ENCODE assay signal across 8 cellular contexts in the genomic region with DNA sequence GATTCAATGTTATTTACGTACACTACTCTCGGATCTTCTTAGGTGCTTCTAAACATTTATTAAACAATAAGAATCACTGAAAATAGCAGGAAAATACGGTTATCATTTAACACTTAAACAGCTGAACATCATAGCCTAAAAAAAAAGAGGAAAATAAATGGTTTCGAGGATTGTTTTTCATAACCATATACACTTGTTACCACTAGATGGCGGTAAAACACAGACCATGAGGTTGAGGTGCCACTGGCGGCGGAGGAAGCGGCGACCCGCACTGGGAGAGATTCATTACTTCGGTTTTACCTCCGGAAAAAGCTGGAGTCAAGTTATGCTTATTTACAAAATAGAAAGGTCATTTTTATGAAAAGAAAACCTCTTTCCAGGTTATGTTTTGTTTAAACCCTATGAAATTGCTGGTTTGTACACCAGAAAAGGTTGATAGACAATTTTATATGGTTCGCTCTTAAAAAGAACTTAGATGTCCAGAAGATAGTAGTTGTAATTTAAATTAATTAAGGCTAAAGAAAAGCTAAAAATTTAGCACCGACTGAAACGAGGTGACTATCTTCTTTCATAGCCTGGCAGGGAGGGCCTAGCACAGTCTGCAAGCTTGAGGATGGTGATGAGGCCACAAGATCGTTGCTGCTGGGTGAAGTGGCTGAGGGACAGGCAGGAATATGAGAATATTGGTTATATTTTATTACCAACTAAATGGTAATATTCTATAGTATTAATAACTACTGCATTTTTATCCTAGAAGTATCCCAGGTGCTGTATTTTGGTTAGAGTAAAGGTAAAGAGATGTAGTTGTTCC.
DNase-seq lines count a peak whose midpoint lies in the region; ATAC-seq and TF ChIP-seq lines count a peak whose summit lies in the region.

No MANE protein-coding gene starts in this region.

- no peak overlapping the region for H3K27ac ChIP-seq in SK-N-MC
- peak overlapping the region in 1 of 2 donors; percentile 45 for H3K27ac ChIP-seq in tibial artery

- H3K36me3 Mint-ChIP-seq in activated naive CD4-positive, alpha-beta T cell treated with anti-CD3 and anti-CD28 coated beads, Interleukin-2, amount 10 ng/mL, durations not matched to agents 7 days and 5 days, result no peaks in the 10 kb centered on the region
- H3K36me3 Mint-ChIP-seq in osteocyte (ENCODE audit: unreplicated experiment), result peaks cover 2% of the 10 kb centered on the region

- intact Hi-C loops in tibial artery (cut with DNase I; ENCODE audit: low total_unique reads), result loop anchor here (5.0 kb wide), 2 partner anchors 179 to 194 kb away; no protein-coding TSS in a partner anchor

- H3K4me3 ChIP-seq in LNCaP clone FGC (ENCODE audit: low read depth, low read length), result no peak overlapping the region
- peak overlapping the region; percentile 59 for H3K4me3 ChIP-seq in SK-N-MC
- H3K4me3 ChIP-seq in tibial artery, result peak overlapping the region; percentile 34 to 37

- H3K9me3 Mint-ChIP-seq in activated naive CD4-positive, alpha-beta T cell treated with anti-CD3 and anti-CD28 coated beads, Interleukin-2, amount 10 ng/mL, durations not matched to agents 7 days and 5 days, result no peaks in the 10 kb centered on the region
- H3K9me3 Mint-ChIP-seq in osteocyte (ENCODE audit: unreplicated experiment), result no peaks in the 10 kb centered on the region

- peak; percentile 71 for TF ChIP-seq CTCF in LNCaP clone FGC (IDR thresholded peaks at IDR 0.05; ENCODE audit: control insufficient read depth, extremely low read depth, insufficient read depth)
- TF ChIP-seq CTCF in osteocyte (IDR thresholded peaks at IDR 0.05), result peak; percentile 84
- peak; percentile 69 to 84 for TF ChIP-seq CTCF in tibial artery (IDR thresholded peaks at IDR 0.05)

- DNase-seq in COR-L47 (lab: John Stamatoyannopoulos, UW) (peak; percentile 70), LNCaP clone FGC (ENCODE audit: low read depth) (peak; percentile 38), SK-N-MC (ENCODE audit: low read depth, low spot score) (peak; percentile 62), globus pallidus (ENCODE audit: low spot score) (peak; percentile 63), osteocyte (ENCODE audit: extremely low spot score, unreplicated experiment) (peak; percentile 85), tibial artery (peak; percentile 65 to 78)
- DNase-seq in activated naive CD4-positive, alpha-beta T cell treated with anti-CD3 and anti-CD28 coated beads, Interleukin-2, amount 10 ng/mL, durations not matched to agents 7 days and 5 days, result peak; percentile 73

- no peaks in the 10 kb centered on the region for H3K36me3 ChIP-seq in SK-N-MC (ENCODE audit: insufficient read depth, low read length)
- H3K36me3 ChIP-seq in tibial artery, result no peaks in the 10 kb centered on the region

- CTCF ChIA-PET in activated naive CD4-positive, alpha-beta T cell treated with anti-CD3 and anti-CD28 coated beads, Interleukin-2, amount 10 ng/mL, durations not matched to agents 7 days and 5 days (lab: Charles Lee), result interaction anchor here (0.6 to 9.9 kb wide), 30 partner anchors 9 to 565 kb away, joined by 3 to 83 read pairs (median 5); no protein-coding TSS in a partner anchor

- peaks cover 0 to 22% (median 0%) of the 10 kb centered on the region in 4 donors for H3K4me1 ChIP-seq in tibial artery

- H3K27me3 Mint-ChIP-seq in activated naive CD4-positive, alpha-beta T cell treated with anti-CD3 and anti-CD28 coated beads, Interleukin-2, amount 10 ng/mL, durations not matched to agents 7 days and 5 days, result peaks cover 27% of the 10 kb centered on the region
- H3K27me3 Mint-ChIP-seq in osteocyte (ENCODE audit: unreplicated experiment), result no peaks in the 10 kb centered on the region

- peak; percentile 79 for ATAC-seq in GM21526 (IDR thresholded peaks at IDR 0.05; ENCODE audit: low FRiP score, unreplicated experiment)

- no peaks in the 10 kb centered on the region for H3K27me3 ChIP-seq in tibial artery

- H3K9ac ChIP-seq in SK-N-MC (ENCODE audit: insufficient read length), result peak overlapping the region; percentile 17

- H3K27ac Mint-ChIP-seq in activated naive CD4-positive, alpha-beta T cell treated with anti-CD3 and anti-CD28 coated beads, Interleukin-2, amount 10 ng/mL, durations not matched to agents 7 days and 5 days, result no peak overlapping the region
- H3K27ac Mint-ChIP-seq in osteocyte (ENCODE audit: unreplicated experiment), result no peak overlapping the region

- peaks cover 4% of the 10 kb centered on the region for H3K4me1 Mint-ChIP-seq in activated naive CD4-positive, alpha-beta T cell treated with anti-CD3 and anti-CD28 coated beads, Interleukin-2, amount 10 ng/mL, durations not matched to agents 7 days and 5 days
- H3K4me1 Mint-ChIP-seq in osteocyte (ENCODE audit: unreplicated experiment), result peaks cover 17% of the 10 kb centered on the region

- no peak overlapping the region for H3K4me3 Mint-ChIP-seq in activated naive CD4-positive, alpha-beta T cell treated with anti-CD3 and anti-CD28 coated beads, Interleukin-2, amount 10 ng/mL, durations not matched to agents 7 days and 5 days
- peak overlapping the region; percentile 67 for H3K4me3 Mint-ChIP-seq in osteocyte (ENCODE audit: unreplicated experiment)

- H3K9me3 ChIP-seq in SK-N-MC (ENCODE audit: low read depth, low read length), result no peaks in the 10 kb centered on the region
- H3K9me3 ChIP-seq in tibial artery, result no peaks in the 10 kb centered on the region
